ENCODE assay signal across 8 cellular contexts in genomic region chr1:150877220-150877516, GRCh38. TPM values are rescaled to one million over a fixed set of nuclear protein-coding genes. Genes with fewer than 3 reads are reported as not detected.
A peak's percentile ranks its signal among the peaks of the same experiment; 100 is the strongest.
DNase-seq lines count a peak whose midpoint lies in the region; ATAC-seq and TF ChIP-seq lines count a peak whose summit lies in the region.

No MANE protein-coding gene starts in this region.

- H3K27me3 Mint-ChIP-seq in CD4-positive, CD25-positive, alpha-beta regulatory T cell, result peaks cover 4% of the 10 kb centered on the region
- no peaks in the 10 kb centered on the region for H3K27me3 Mint-ChIP-seq in central memory CD8-positive, alpha-beta T cell
- H3K27me3 Mint-ChIP-seq in nephron progenitor cell (ENCODE audit: low read depth, poor library complexity), result no peaks in the 10 kb centered on the region

- H3K4me3 ChIP-seq in CD4-positive, CD25-positive, alpha-beta regulatory T cell (ENCODE audit: low read depth, low read length), result peak overlapping the region; percentile 89
- H3K4me3 ChIP-seq in LNCaP clone FGC (ENCODE audit: low read depth, low read length), result peak overlapping the region; percentile 78

- no peaks in the 10 kb centered on the region for H3K27me3 ChIP-seq in CD4-positive, CD25-positive, alpha-beta regulatory T cell (ENCODE audit: control insufficient read depth, insufficient read depth, low read length)

- H3K9me3 ChIP-seq in CD4-positive, CD25-positive, alpha-beta regulatory T cell (ENCODE audit: control insufficient read depth in 2 of 2, low read length in 2 of 2), result no peaks in the 10 kb centered on the region

- no peaks in the 10 kb centered on the region for H3K9me3 Mint-ChIP-seq in CD4-positive, CD25-positive, alpha-beta regulatory T cell
- no peaks in the 10 kb centered on the region for H3K9me3 Mint-ChIP-seq in central memory CD8-positive, alpha-beta T cell
- H3K9me3 Mint-ChIP-seq in nephron progenitor cell, result no peaks in the 10 kb centered on the region

- TF ChIP-seq CTCF in LNCaP clone FGC (IDR thresholded peaks at IDR 0.05; ENCODE audit: control insufficient read depth, extremely low read depth, insufficient read depth), result no peak
- no peak for TF ChIP-seq CTCF in nephron progenitor cell (IDR thresholded peaks at IDR 0.05)

- peak in 2 of 3 donors; percentile 3 to 24 for DNase-seq in CD4-positive, CD25-positive, alpha-beta regulatory T cell
- DNase-seq in LNCaP clone FGC (ENCODE audit: low read depth), result no peak
- no peak for DNase-seq in central memory CD8-positive, alpha-beta T cell (ENCODE audit: low spot score in 2 of 2)
- no peak for DNase-seq in nephron progenitor cell
- no peak for DNase-seq in SKM-1 (lab: John Stamatoyannopoulos, UW; ENCODE audit: unreplicated experiment)

- peaks cover 14% of the 10 kb centered on the region for H3K36me3 Mint-ChIP-seq in CD4-positive, CD25-positive, alpha-beta regulatory T cell
- H3K36me3 Mint-ChIP-seq in central memory CD8-positive, alpha-beta T cell (ENCODE audit: insufficient read depth), result peaks cover 9% of the 10 kb centered on the region
- H3K36me3 Mint-ChIP-seq in nephron progenitor cell (ENCODE audit: low read depth), result peaks cover 20% of the 10 kb centered on the region

- peaks cover 24% of the 10 kb centered on the region for H3K4me1 ChIP-seq in CD4-positive, CD25-positive, alpha-beta regulatory T cell (ENCODE audit: control insufficient read depth, insufficient read depth, low read length, poor library complexity, severe bottlenecking)

- H3K4me3 Mint-ChIP-seq in CD4-positive, CD25-positive, alpha-beta regulatory T cell, result peak overlapping the region; percentile 90 to 97 (median 96)
- H3K4me3 Mint-ChIP-seq in central memory CD8-positive, alpha-beta T cell, result peak overlapping the region; percentile 89
- peak overlapping the region; percentile 97 for H3K4me3 Mint-ChIP-seq in nephron progenitor cell

- peak overlapping the region; percentile 85 for H3K27ac ChIP-seq in CD4-positive, CD25-positive, alpha-beta regulatory T cell (ENCODE audit: insufficient read depth, low read length, poor library complexity, severe bottlenecking)

- H3K4me1 Mint-ChIP-seq in CD4-positive, CD25-positive, alpha-beta regulatory T cell, result peaks cover 15 to 41% (median 27%) of the 10 kb centered on the region in 4 donors
- peaks cover 21% of the 10 kb centered on the region for H3K4me1 Mint-ChIP-seq in central memory CD8-positive, alpha-beta T cell
- peaks cover 25% of the 10 kb centered on the region for H3K4me1 Mint-ChIP-seq in nephron progenitor cell

- ATAC-seq in CD4-positive, CD25-positive, alpha-beta regulatory T cell (ENCODE audit: low read depth in 2 of 2), result no peak
- ATAC-seq in central memory CD8-positive, alpha-beta T cell (replicated peaks; ENCODE audit: extremely low read depth, poor library complexity, severe bottlenecking), result no peak
- ATAC-seq in GM21381 (IDR thresholded peaks at IDR 0.05; ENCODE audit: unreplicated experiment), result no peak
- no peak for ATAC-seq in GM21367 (IDR thresholded peaks at IDR 0.05; ENCODE audit: unreplicated experiment)
- no peak for ATAC-seq in HG03139 (IDR thresholded peaks at IDR 0.05; ENCODE audit: unreplicated experiment)

- peaks cover 2% of the 10 kb centered on the region for H3K36me3 ChIP-seq in CD4-positive, CD25-positive, alpha-beta regulatory T cell (ENCODE audit: control insufficient read depth, insufficient read depth, low read length)

- peak overlapping the region in 2 of 3 donors; percentile 96 to 97 for H3K27ac Mint-ChIP-seq in CD4-positive, CD25-positive, alpha-beta regulatory T cell
- peak overlapping the region; percentile 79 for H3K27ac Mint-ChIP-seq in central memory CD8-positive, alpha-beta T cell (ENCODE audit: low read depth)
- H3K27ac Mint-ChIP-seq in nephron progenitor cell, result peak overlapping the region; percentile 90

RNA-seq across cellular contexts. Expression of gene ARNT, which starts 0.8 kb away (rescaled TPM):
- 43.3 TPM for total RNA-seq in CD4-positive, CD25-positive, alpha-beta regulatory T cell
- polyA plus RNA-seq in CD4-positive, CD25-positive, alpha-beta regulatory T cell, result 10 to 100 TPM; 25.9 to 29.0 (median 27.0) TPM

RNA-seq across cellular contexts. Expression of gene CTXND2, which starts 9.8 kb away (rescaled TPM):
- not detected for total RNA-seq in CD4-positive, CD25-positive, alpha-beta regulatory T cell
- not detected for polyA plus RNA-seq in CD4-positive, CD25-positive, alpha-beta regulatory T cell

RNA-seq across cellular contexts. Expression of gene SETDB1, which starts 49.0 kb away (rescaled TPM):
- 48.7 TPM for total RNA-seq in CD4-positive, CD25-positive, alpha-beta regulatory T cell
- 10 to 100 TPM in 3 of 4 donors, 1 to 10 TPM in 1; 9.4 to 13.6 (median 12.3) TPM for polyA plus RNA-seq in CD4-positive, CD25-positive, alpha-beta regulatory T cell

Comparison
In these comparisons a context has a peak if more than half of its experiments do, and no peak if none do; other contexts are left out.
1. DNase-seq: peak in CD4-positive, CD25-positive, alpha-beta regulatory T cell (2 of 3); none in LNCaP clone FGC (single experiment), central memory CD8-positive, alpha-beta T cell (0 of 2), nephron progenitor cell (single experiment) and SKM-1 (single experiment).
2. Peak in every context shown above with its lines, with median percentiles within 50 percentile points of each other: H3K27ac Mint-ChIP-seq and H3K4me3 Mint-ChIP-seq.